9 cellular contexts compared by ENCODE assay signal in genomic region chr16:4976079-4976478, GRCh38. TPM values are rescaled to one million over a fixed set of nuclear protein-coding genes. Genes with fewer than 3 reads are reported as not detected.
DNase-seq lines count a peak whose midpoint lies in the region; ATAC-seq lines count a peak whose summit lies in the region.
"Had no signal": no experiment of that assay in that cellular context is flagged by ENCODE, and none has a peak within 500 bp of the region (broad histone marks: within the 10 kb centered on the region; RNA-seq: fewer than 3 reads in every experiment).

No MANE protein-coding gene starts in this region.

- H3K4me3 Mint-ChIP-seq in memory B cell = no peak overlapping the region
- H3K4me3 Mint-ChIP-seq in activated naive CD4-positive, alpha-beta T cell treated with anti-CD3 and anti-CD28 coated beads for 36 hours = no peak overlapping the region
- H3K4me3 Mint-ChIP-seq: activated naive CD8-positive, alpha-beta T cell had no signal

- H3K27ac ChIP-seq in Karpas-422 (ENCODE audit: low read length) = peak overlapping the region; percentile 61

- intact Hi-C loops in activated naive CD4-positive, alpha-beta T cell treated with anti-CD3 and anti-CD28 coated beads for 36 hours (cut with micrococcal nuclease) = no loop called here

- peak; percentile 90 for ATAC-seq in GM18867 (IDR thresholded peaks at IDR 0.05; ENCODE audit: unreplicated experiment)
- peak; percentile 89 for ATAC-seq in HG02610 (IDR thresholded peaks at IDR 0.05; ENCODE audit: unreplicated experiment)
- ATAC-seq in memory B cell (ENCODE audit: low read depth) = peak; percentile 99

- DNase-seq in Karpas-422 = peak; percentile 89
- DNase-seq in memory B cell (ENCODE audit: low spot score in 2 of 2) = peak in 1 of 2 donors; percentile 56
- DNase-seq in NK-92 treated with Interleukin-12 subunit alpha and Interleukin-12 subunit beta, amount 100 ng/mL, for 24 hours (lab: John Stamatoyannopoulos, UW) = no peak
- DNase-seq in activated naive CD4-positive, alpha-beta T cell treated with anti-CD3 and anti-CD28 coated beads for 36 hours = no peak
- DNase-seq in DMS153 treated with DMSO at 0.1 percent for 48 hours (lab: John Stamatoyannopoulos, UW; ENCODE audit: unreplicated experiment) = no peak
- DNase-seq in amniotic stem cell (lab: John Stamatoyannopoulos, UW) = no peak

- H3K4me1 ChIP-seq in Karpas-422 (ENCODE audit: low read length) = peaks cover 18% of the 10 kb centered on the region

- peak overlapping the region; percentile 44 for H3K4me2 ChIP-seq in Karpas-422 (ENCODE audit: low read depth, low read length, poor library complexity, severe bottlenecking)

- no peaks in the 10 kb centered on the region for H4K20me1 ChIP-seq in Karpas-422 (ENCODE audit: insufficient read depth, low read depth, low read length)

- H3K4me1 Mint-ChIP-seq in memory B cell = peaks cover 7% of the 10 kb centered on the region
- H3K4me1 Mint-ChIP-seq in activated naive CD4-positive, alpha-beta T cell treated with anti-CD3 and anti-CD28 coated beads for 36 hours (ENCODE audit: low read depth) = no peaks in the 10 kb centered on the region

- no peaks in the 10 kb centered on the region for H3K36me3 Mint-ChIP-seq in memory B cell
- no peaks in the 10 kb centered on the region for H3K36me3 Mint-ChIP-seq in activated naive CD4-positive, alpha-beta T cell treated with anti-CD3 and anti-CD28 coated beads for 36 hours (ENCODE audit: low read depth)
- H3K36me3 Mint-ChIP-seq: activated naive CD8-positive, alpha-beta T cell had no signal

- no peaks in the 10 kb centered on the region for H3K9me3 Mint-ChIP-seq in memory B cell
- peaks cover 3% of the 10 kb centered on the region for H3K9me3 Mint-ChIP-seq in activated naive CD4-positive, alpha-beta T cell treated with anti-CD3 and anti-CD28 coated beads for 36 hours

- no peaks in the 10 kb centered on the region for H3K9me3 ChIP-seq in Karpas-422 (ENCODE audit: low read length)

- peak overlapping the region; percentile 74 for H2AFZ ChIP-seq in Karpas-422 (ENCODE audit: low read length)

- H3K9me2 ChIP-seq in Karpas-422 (replicated peaks; ENCODE audit: insufficient read depth, low read length) = no peaks in the 10 kb centered on the region

- CTCF ChIA-PET in activated naive CD4-positive, alpha-beta T cell treated with anti-CD3 and anti-CD28 coated beads for 36 hours (lab: Charles Lee) = interaction anchor here (0.6 to 0.9 kb wide), 2 partner anchors 21 to 26 kb away, joined by 3 read pairs; no protein-coding TSS in a partner anchor

- no peak overlapping the region for H3K4me3 ChIP-seq in Karpas-422 (ENCODE audit: low read length)

- H3K9ac ChIP-seq in Karpas-422 (ENCODE audit: low read length) = peak overlapping the region; percentile 29; the same call in 1 of the 2 replicates

- peak overlapping the region; percentile 2 for H3K27ac Mint-ChIP-seq in memory B cell
- no peak overlapping the region for H3K27ac Mint-ChIP-seq in activated naive CD4-positive, alpha-beta T cell treated with anti-CD3 and anti-CD28 coated beads for 36 hours
- H3K27ac Mint-ChIP-seq: activated naive CD8-positive, alpha-beta T cell had no signal

- no peaks in the 10 kb centered on the region for H3K27me3 ChIP-seq in Karpas-422 (ENCODE audit: low read length)

- no peaks in the 10 kb centered on the region for H3K79me2 ChIP-seq in Karpas-422 (ENCODE audit: low read length)

- peaks cover 12% of the 10 kb centered on the region for H3K27me3 Mint-ChIP-seq in memory B cell
- H3K27me3 Mint-ChIP-seq in activated naive CD4-positive, alpha-beta T cell treated with anti-CD3 and anti-CD28 coated beads for 36 hours (ENCODE audit: low read depth) = peaks cover 10% of the 10 kb centered on the region

- H3K36me3 ChIP-seq in Karpas-422 (ENCODE audit: insufficient read depth, low read length) = no peaks in the 10 kb centered on the region

RNA-seq across cellular contexts. Expression of gene SEC14L5, which starts 17.9 kb away (rescaled TPM):
- total RNA-seq in Karpas-422 (2014; rRNA removed; shearing (Covaris generic); ENCODE audit: low replicate concordance) = not detected in 2 replicates
- total RNA-seq in activated naive CD4-positive, alpha-beta T cell treated with anti-CD3 and anti-CD28 coated beads for 36 hours = not detected

RNA-seq across cellular contexts. Expression of gene PPL, which starts 39.1 kb away (rescaled TPM):
- total RNA-seq in Karpas-422 (2014; rRNA removed; shearing (Covaris generic); ENCODE audit: low replicate concordance) = not detected in 2 replicates
- under 1 TPM in 1 of 2 experiments, not detected in 1; 0.07 TPM for total RNA-seq in activated naive CD4-positive, alpha-beta T cell treated with anti-CD3 and anti-CD28 coated beads for 36 hours

RNA-seq across cellular contexts. Expression of gene NAGPA, which starts 57.7 kb away (rescaled TPM):
- total RNA-seq in Karpas-422 (2014; rRNA removed; shearing (Covaris generic); ENCODE audit: low replicate concordance) = 12.6 and 19.3 TPM in 2 replicates
- total RNA-seq in activated naive CD4-positive, alpha-beta T cell treated with anti-CD3 and anti-CD28 coated beads for 36 hours = 1 to 10 TPM; 5.8 to 7.9 TPM
